Comparison of ENCODE assay signal across 8 cellular contexts in genomic region chr1:16073490-16074104, GRCh38. TPM values are rescaled to one million over a fixed set of nuclear protein-coding genes. Genes with fewer than 3 reads are reported as not detected.
DNase-seq lines count a peak whose midpoint lies in the region; ATAC-seq and TF ChIP-seq lines count a peak whose summit lies in the region.

Gene FAM131C, minus strand, starts transcription at chr1:16073651. Its CDS starts 209 bp downstream, at chr1:16073442.

- no peaks in the 10 kb centered on the region for H3K9me3 ChIP-seq in CD4-positive, CD25-positive, alpha-beta regulatory T cell (ENCODE audit: control insufficient read depth in 2 of 2, low read length in 2 of 2)
- H3K9me3 ChIP-seq in stomach = no peaks in the 10 kb centered on the region

- WGBS in stomach, 5 donors = 1 to 4% (median 3%) methylated on average over 15 to 54 of the region's 54 CpGs

- no peaks in the 10 kb centered on the region for H3K36me3 Mint-ChIP-seq in CD4-positive, CD25-positive, alpha-beta regulatory T cell
- no peaks in the 10 kb centered on the region for H3K36me3 Mint-ChIP-seq in memory B cell

- H3K27ac Mint-ChIP-seq in CD4-positive, CD25-positive, alpha-beta regulatory T cell = peak within 1 kb of the TSS in 1 of 3 donors; percentile 30
- H3K27ac Mint-ChIP-seq in memory B cell = no peak within 1 kb of the TSS

- H3K36me3 ChIP-seq in CD4-positive, CD25-positive, alpha-beta regulatory T cell (ENCODE audit: control insufficient read depth, insufficient read depth, low read length) = no peaks in the 10 kb centered on the region
- H3K36me3 ChIP-seq in stomach = no peaks in the 10 kb centered on the region

- peaks cover 18% of the 10 kb centered on the region for H3K4me1 ChIP-seq in CD4-positive, CD25-positive, alpha-beta regulatory T cell (ENCODE audit: control insufficient read depth, insufficient read depth, low read length, poor library complexity, severe bottlenecking)
- peaks cover 18 to 34% (median 29%) of the 10 kb centered on the region in 4 donors for H3K4me1 ChIP-seq in stomach

- DNase-seq in CD4-positive, CD25-positive, alpha-beta regulatory T cell = peak; percentile 14 to 27 (median 15)
- no peak for DNase-seq in choroid plexus epithelial cell (ENCODE audit: low read depth)
- peak; percentile 59 to 61 for DNase-seq in memory B cell (ENCODE audit: low spot score in 2 of 2)
- peak; percentile 52 for DNase-seq in stomach
- DNase-seq in mucosa of gallbladder (ENCODE audit: low spot score) = no peak

- TF ChIP-seq CTCF in choroid plexus epithelial cell (conservative IDR thresholded peaks at IDR 0.05; ENCODE audit: low read depth, low read length) (no peak), stomach (IDR thresholded peaks at IDR 0.05) (peak in 3 of 7 experiments; percentile 12 to 73 (median 24))

- H3K4me1 Mint-ChIP-seq in CD4-positive, CD25-positive, alpha-beta regulatory T cell = peaks cover 0 to 28% (median 18%) of the 10 kb centered on the region in 4 donors
- H3K4me1 Mint-ChIP-seq in memory B cell = peaks cover 11% of the 10 kb centered on the region

- H3K9me3 Mint-ChIP-seq in CD4-positive, CD25-positive, alpha-beta regulatory T cell = peaks cover 0 to 3% (median 0%) of the 10 kb centered on the region in 7 donors
- H3K9me3 Mint-ChIP-seq in memory B cell = no peaks in the 10 kb centered on the region

- peaks cover 6% of the 10 kb centered on the region for H3K27me3 ChIP-seq in CD4-positive, CD25-positive, alpha-beta regulatory T cell (ENCODE audit: control insufficient read depth, insufficient read depth, low read length)
- peaks cover 0 to 27% (median 8%) of the 10 kb centered on the region in 3 donors for H3K27me3 ChIP-seq in stomach

- intact Hi-C loops in stomach (cut with DNase I; ENCODE audit: low total_unique reads) = no loop called here

- H3K4me3 ChIP-seq in CD4-positive, CD25-positive, alpha-beta regulatory T cell (ENCODE audit: low read depth, low read length) = no peak within 1 kb of the TSS
- H3K4me3 ChIP-seq in choroid plexus epithelial cell (ENCODE audit: low read depth, low read length) (peak within 1 kb of the TSS; percentile 38), stomach (peak within 1 kb of the TSS; percentile 48 to 55 (median 52))

- ATAC-seq in CD4-positive, CD25-positive, alpha-beta regulatory T cell (ENCODE audit: low read depth in 2 of 2) = peak; percentile 76 to 77
- peak; percentile 44 for ATAC-seq in HG03045 (IDR thresholded peaks at IDR 0.05; ENCODE audit: unreplicated experiment)
- peak; percentile 77 for ATAC-seq in activated CD4-positive, CD25-positive, alpha-beta regulatory T cell treated with anti-CD3 and anti-CD28 coated beads, Interleukin-2, amount 50 U/mL, for 24 hours
- ATAC-seq in memory B cell (ENCODE audit: low read depth) = peak; percentile 92
- ATAC-seq in GM21526 (IDR thresholded peaks at IDR 0.05; ENCODE audit: low FRiP score, unreplicated experiment) = no peak

- peaks cover 35% of the 10 kb centered on the region for H3K27me3 Mint-ChIP-seq in CD4-positive, CD25-positive, alpha-beta regulatory T cell
- peaks cover 16% of the 10 kb centered on the region for H3K27me3 Mint-ChIP-seq in memory B cell

- TF ChIP-seq EP300 in stomach (IDR thresholded peaks at IDR 0.05) = no peak

- peak within 1 kb of the TSS; percentile 22 to 87 (median 80) for H3K4me3 Mint-ChIP-seq in CD4-positive, CD25-positive, alpha-beta regulatory T cell
- H3K4me3 Mint-ChIP-seq in memory B cell = peak within 1 kb of the TSS; percentile 77

- no peak within 1 kb of the TSS for H3K27ac ChIP-seq in CD4-positive, CD25-positive, alpha-beta regulatory T cell (ENCODE audit: insufficient read depth, low read length, poor library complexity, severe bottlenecking)
- H3K27ac ChIP-seq in stomach = peak within 1 kb of the TSS in 2 of 5 donors; percentile 35 to 60

- TF ChIP-seq POLR2A in stomach (IDR thresholded peaks at IDR 0.05) = no peak

RNA-seq across cellular contexts. Expression of gene FAM131C, which starts in this region (rescaled TPM):
- total RNA-seq in CD4-positive, CD25-positive, alpha-beta regulatory T cell = not detected
- under 1 TPM in 1 of 4 donors, not detected in 3; 0.26 TPM for polyA plus RNA-seq in CD4-positive, CD25-positive, alpha-beta regulatory T cell
- total RNA-seq in stomach (not detected), mucosa of gallbladder (4.7 TPM)
- polyA plus RNA-seq in stomach = under 1 TPM in 2 of 3 donors, not detected in 1; 0.35 to 0.37 TPM

Comparison
In these comparisons a context has a peak if more than half of its experiments do, and no peak if none do; other contexts are left out.
1. Peak in DNase-seq and ATAC-seq in CD4-positive, CD25-positive, alpha-beta regulatory T cell; RNA of the gene not detected or under 1 TPM.
2. Peak in DNase-seq and H3K4me3 ChIP-seq in stomach; RNA of the gene not detected or under 1 TPM.
3. DNase-seq: peak in memory B cell (2 of 2); none in choroid plexus epithelial cell (single experiment) and mucosa of gallbladder (single experiment).